In the genomic region with DNA sequence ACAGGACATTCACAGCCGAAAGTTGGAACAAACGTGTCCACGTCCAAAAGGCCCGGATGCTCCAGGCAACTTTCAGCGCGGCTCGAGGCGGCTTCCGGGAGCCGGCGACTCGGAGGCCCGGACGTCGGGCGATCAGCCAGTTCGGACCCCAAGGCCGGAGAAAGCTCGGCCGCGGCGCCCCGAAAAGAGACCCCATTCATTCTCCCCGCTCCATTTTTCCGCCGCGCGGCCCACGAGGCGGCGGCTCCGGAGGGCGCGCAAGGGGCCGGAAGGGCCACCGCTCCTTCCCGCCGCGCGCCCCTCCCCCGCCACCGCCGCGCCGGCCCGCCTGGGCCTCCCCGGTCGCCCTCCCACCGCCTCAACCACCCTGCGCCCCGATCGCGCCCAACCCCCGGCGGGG, we compare ENCODE assay signal across 8 cellular contexts.
DNase-seq lines count a peak whose midpoint lies in the region; ATAC-seq and TF ChIP-seq lines count a peak whose summit lies in the region.
"Not testable (repeated sequence)": the region's sequence is repeated elsewhere in the genome, so short reads cannot be mapped to it uniquely, and the experiment has no call there.

No MANE protein-coding gene starts in this region.

- H3K4me3 ChIP-seq in SJCRH30 = peak overlapping the region; percentile 49
- peak overlapping the region in 2 of 4 donors; percentile 59 to 67 for H3K4me3 ChIP-seq in esophagus muscularis mucosa
- not testable (repeated sequence) for H3K4me3 ChIP-seq in lower lobe of right lung

- POLR2A ChIA-PET in CD4-positive, alpha-beta T cell (lab: Charles Lee) = not testable (repeated sequence)

- H3K4me3 Mint-ChIP-seq in CD4-positive, alpha-beta T cell = peak overlapping the region; percentile 58
- H3K4me3 Mint-ChIP-seq in activated T-helper 17 cell treated with anti-CD3 and anti-CD28 coated beads, Interleukin-2, amount 50 U/mL, for 72 hours = not testable (repeated sequence)

- H3K4me1 ChIP-seq in SJCRH30, esophagus muscularis mucosa, lower lobe of right lung: not testable (repeated sequence)

- CTCF ChIA-PET in CD4-positive, alpha-beta T cell (lab: Charles Lee) = not testable (repeated sequence)

- H3K27ac Mint-ChIP-seq in CD4-positive, alpha-beta T cell; activated T-helper 17 cell treated with anti-CD3 and anti-CD28 coated beads, Interleukin-2, amount 50 U/mL, for 72 hours: not testable (repeated sequence)

- no CpG with 5 or more reads among the region's 55 CpGs for WGBS in esophagus muscularis mucosa

- not testable (repeated sequence) for H3K27ac ChIP-seq in CD4-positive, alpha-beta T cell (ENCODE audit: low read depth, low read length); SJCRH30; lower lobe of right lung
- peak overlapping the region in 2 of 4 donors; percentile 70 to 86 for H3K27ac ChIP-seq in esophagus muscularis mucosa (replicated peaks in 1 of 4)

- not testable (repeated sequence) for H3K36me3 ChIP-seq in SJCRH30, esophagus muscularis mucosa, lower lobe of right lung

- H3K9me3 ChIP-seq in CD4-positive, alpha-beta T cell (ENCODE audit: control insufficient read depth, low read length); SJCRH30 (replicated peaks); esophagus muscularis mucosa; lower lobe of right lung: not testable (repeated sequence)

- H3K27me3 ChIP-seq in CD4-positive, alpha-beta T cell (ENCODE audit: control insufficient read depth, insufficient read depth, low read length); SJCRH30; esophagus muscularis mucosa; lower lobe of right lung (ENCODE audit: low read depth): not testable (repeated sequence)

- DNase-seq in CD4-positive, alpha-beta T cell = peak in 5 of 10 experiments; percentile 2 to 9 (median 7)
- DNase-seq in SJCRH30, lower lobe of right lung: not testable (repeated sequence)
- DNase-seq in esophagus muscularis mucosa (ENCODE audit: extremely low spot score) = peak; percentile 78
- DNase-seq in stimulated activated CD4-positive, alpha-beta T cell treated with anti-CD3 and anti-CD28 coated beads, Interleukin-2, amount 100 ng/mL, for 48 hours = peak; percentile 1 to 9

- not testable (repeated sequence) for H3K4me1 Mint-ChIP-seq in CD4-positive, alpha-beta T cell (ENCODE audit: low read depth); activated T-helper 17 cell treated with anti-CD3 and anti-CD28 coated beads, Interleukin-2, amount 50 U/mL, for 72 hours

- TF ChIP-seq CTCF in CD4-positive, alpha-beta T cell (IDR thresholded peaks at IDR 0.05); esophagus muscularis mucosa (IDR thresholded peaks at IDR 0.05); lower lobe of right lung (IDR thresholded peaks at IDR 0.05): not testable (repeated sequence)

- H3K27me3 Mint-ChIP-seq in CD4-positive, alpha-beta T cell; activated T-helper 17 cell treated with anti-CD3 and anti-CD28 coated beads, Interleukin-2, amount 50 U/mL, for 72 hours: not testable (repeated sequence)

- ATAC-seq in CD4-positive, alpha-beta T cell (ENCODE audit: poor library complexity) = peak; percentile 11
- ATAC-seq in GM21390 (IDR thresholded peaks at IDR 0.05; ENCODE audit: unreplicated experiment) (peak; percentile 8), HG03025 (IDR thresholded peaks at IDR 0.05; ENCODE audit: low FRiP score, unreplicated experiment) (peak; percentile 21), lower lobe of right lung (peak; percentile 37 to 66)
- peak; percentile 38 for ATAC-seq in activated T-helper 17 cell treated with anti-CD3 and anti-CD28 coated beads, Interleukin-2, amount 50 U/mL, for 72 hours (replicated peaks)

- not testable (repeated sequence) for H3K9me3 Mint-ChIP-seq in CD4-positive, alpha-beta T cell; activated T-helper 17 cell treated with anti-CD3 and anti-CD28 coated beads, Interleukin-2, amount 50 U/mL, for 72 hours

- not testable (repeated sequence) for H3K36me3 Mint-ChIP-seq in CD4-positive, alpha-beta T cell (ENCODE audit: low read depth); activated T-helper 17 cell treated with anti-CD3 and anti-CD28 coated beads, Interleukin-2, amount 50 U/mL, for 72 hours (ENCODE audit: low read depth)

- TF ChIP-seq EP300 in esophagus muscularis mucosa (IDR thresholded peaks at IDR 0.05) = not testable (repeated sequence)

- intact Hi-C loops in CD4-positive, alpha-beta T cell (cut with DNase I, micrococcal nuclease); esophagus muscularis mucosa (cut with DNase I); lower lobe of right lung (cut with DNase I): not testable (repeated sequence)

- TF ChIP-seq POLR2A in esophagus muscularis mucosa (IDR thresholded peaks at IDR 0.05; ENCODE audit: low read depth) = not testable (repeated sequence)
